Comparison of ENCODE assay signal across 1 cellular context in genomic region chr11:116772443-116773202, GRCh38.
TF ChIP-seq lines count a peak whose summit lies in the region.

A gene with protein sequence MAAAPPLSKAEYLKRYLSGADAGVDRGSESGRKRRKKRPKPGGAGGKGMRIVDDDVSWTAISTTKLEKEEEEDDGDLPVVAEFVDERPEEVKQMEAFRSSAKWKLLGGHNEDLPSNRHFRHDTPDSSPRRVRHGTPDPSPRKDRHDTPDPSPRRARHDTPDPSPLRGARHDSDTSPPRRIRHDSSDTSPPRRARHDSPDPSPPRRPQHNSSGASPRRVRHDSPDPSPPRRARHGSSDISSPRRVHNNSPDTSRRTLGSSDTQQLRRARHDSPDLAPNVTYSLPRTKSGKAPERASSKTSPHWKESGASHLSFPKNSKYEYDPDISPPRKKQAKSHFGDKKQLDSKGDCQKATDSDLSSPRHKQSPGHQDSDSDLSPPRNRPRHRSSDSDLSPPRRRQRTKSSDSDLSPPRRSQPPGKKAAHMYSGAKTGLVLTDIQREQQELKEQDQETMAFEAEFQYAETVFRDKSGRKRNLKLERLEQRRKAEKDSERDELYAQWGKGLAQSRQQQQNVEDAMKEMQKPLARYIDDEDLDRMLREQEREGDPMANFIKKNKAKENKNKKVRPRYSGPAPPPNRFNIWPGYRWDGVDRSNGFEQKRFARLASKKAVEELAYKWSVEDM (minus strand): TSS chr11:116772987. CDS start chr11:116772964, 23 bp downstream.

TF ChIP-seq in HepG2, 621 proteins besides CTCF, POLR2A, EP300 and RAD21 (continued from another document and continues in another):
- TF ChIP-seq ZNF362 (CRISPR knock-in tag; IDR thresholded peaks at IDR 0.05; ENCODE audit: borderline replicate concordance): 0 out of 2 replicates have a peak, but pooled peaks have one; percentile 34
- no peak for TF ChIP-seq SMC3 (IDR thresholded peaks at IDR 0.05; ENCODE audit: low read length)
- TF ChIP-seq THYN1 (CRISPR knock-in tag; IDR thresholded peaks at IDR 0.05; ENCODE audit: borderline replicate concordance, low read depth): no peak
- TF ChIP-seq DMAP1 (CRISPR knock-in tag; IDR thresholded peaks at IDR 0.05): peak; percentile 97
- TF ChIP-seq CBFB (CRISPR knock-in tag; IDR thresholded peaks at IDR 0.05): peak; percentile 86
- peak; percentile 98 for TF ChIP-seq ZNF891 (CRISPR knock-in tag; IDR thresholded peaks at IDR 0.05)
- TF ChIP-seq ZNF256 (CRISPR knock-in tag; conservative IDR thresholded peaks at IDR 0.05): 0 out of 2 replicates have a peak, but pooled peaks have one; percentile 50
- TF ChIP-seq SRSF4 (IDR thresholded peaks at IDR 0.05; ENCODE audit: low read depth, low read length, poor library complexity, severe bottlenecking): peak; percentile 52
- TF ChIP-seq, protein P1, sequence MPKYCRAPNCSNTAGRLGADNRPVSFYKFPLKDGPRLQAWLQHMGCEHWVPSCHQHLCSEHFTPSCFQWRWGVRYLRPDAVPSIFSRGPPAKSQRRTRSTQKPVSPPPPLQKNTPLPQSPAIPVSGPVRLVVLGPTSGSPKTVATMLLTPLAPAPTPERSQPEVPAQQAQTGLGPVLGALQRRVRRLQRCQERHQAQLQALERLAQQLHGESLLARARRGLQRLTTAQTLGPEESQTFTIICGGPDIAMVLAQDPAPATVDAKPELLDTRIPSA (CRISPR knock-in tag; IDR thresholded peaks at IDR 0.05; ENCODE audit: borderline replicate concordance): 0 out of 2 replicates have a peak, but pooled peaks have one; percentile 22
- peak; percentile 87; the same call in 1 of the 2 replicates for TF ChIP-seq ZNF160 (CRISPR knock-in tag; IDR thresholded peaks at IDR 0.05)
- peak; percentile 91; the same call in 1 of the 2 replicates for TF ChIP-seq ZNF414 (CRISPR knock-in tag; IDR thresholded peaks at IDR 0.05)
- TF ChIP-seq ZNF782 (CRISPR knock-in tag; IDR thresholded peaks at IDR 0.05; ENCODE audit: borderline replicate concordance): 0 out of 2 replicates have a peak, but pooled peaks have one; percentile 80
- TF ChIP-seq ZNF879 (CRISPR knock-in tag; IDR thresholded peaks at IDR 0.05): no peak
- TF ChIP-seq ETV6 (CRISPR knock-in tag; conservative IDR thresholded peaks at IDR 0.05): 0 out of 2 replicates have a peak, but pooled peaks have one; percentile 42
- TF ChIP-seq ZNF234 (CRISPR knock-in tag; conservative IDR thresholded peaks at IDR 0.05): 0 out of 2 replicates have a peak, but pooled peaks have one; percentile 27
- peak; percentile 79; the same call in 1 of the 2 replicates for TF ChIP-seq BRCA1 (CRISPR knock-in tag; IDR thresholded peaks at IDR 0.05)
- no peak for TF ChIP-seq SRF (IDR thresholded peaks at IDR 0.05; ENCODE audit: low read depth, low read length)
- TF ChIP-seq PAWR (CRISPR knock-in tag; IDR thresholded peaks at IDR 0.05; ENCODE audit: borderline replicate concordance): 0 out of 2 replicates have a peak, but pooled peaks have one; percentile 27
- TF ChIP-seq, protein P2, sequence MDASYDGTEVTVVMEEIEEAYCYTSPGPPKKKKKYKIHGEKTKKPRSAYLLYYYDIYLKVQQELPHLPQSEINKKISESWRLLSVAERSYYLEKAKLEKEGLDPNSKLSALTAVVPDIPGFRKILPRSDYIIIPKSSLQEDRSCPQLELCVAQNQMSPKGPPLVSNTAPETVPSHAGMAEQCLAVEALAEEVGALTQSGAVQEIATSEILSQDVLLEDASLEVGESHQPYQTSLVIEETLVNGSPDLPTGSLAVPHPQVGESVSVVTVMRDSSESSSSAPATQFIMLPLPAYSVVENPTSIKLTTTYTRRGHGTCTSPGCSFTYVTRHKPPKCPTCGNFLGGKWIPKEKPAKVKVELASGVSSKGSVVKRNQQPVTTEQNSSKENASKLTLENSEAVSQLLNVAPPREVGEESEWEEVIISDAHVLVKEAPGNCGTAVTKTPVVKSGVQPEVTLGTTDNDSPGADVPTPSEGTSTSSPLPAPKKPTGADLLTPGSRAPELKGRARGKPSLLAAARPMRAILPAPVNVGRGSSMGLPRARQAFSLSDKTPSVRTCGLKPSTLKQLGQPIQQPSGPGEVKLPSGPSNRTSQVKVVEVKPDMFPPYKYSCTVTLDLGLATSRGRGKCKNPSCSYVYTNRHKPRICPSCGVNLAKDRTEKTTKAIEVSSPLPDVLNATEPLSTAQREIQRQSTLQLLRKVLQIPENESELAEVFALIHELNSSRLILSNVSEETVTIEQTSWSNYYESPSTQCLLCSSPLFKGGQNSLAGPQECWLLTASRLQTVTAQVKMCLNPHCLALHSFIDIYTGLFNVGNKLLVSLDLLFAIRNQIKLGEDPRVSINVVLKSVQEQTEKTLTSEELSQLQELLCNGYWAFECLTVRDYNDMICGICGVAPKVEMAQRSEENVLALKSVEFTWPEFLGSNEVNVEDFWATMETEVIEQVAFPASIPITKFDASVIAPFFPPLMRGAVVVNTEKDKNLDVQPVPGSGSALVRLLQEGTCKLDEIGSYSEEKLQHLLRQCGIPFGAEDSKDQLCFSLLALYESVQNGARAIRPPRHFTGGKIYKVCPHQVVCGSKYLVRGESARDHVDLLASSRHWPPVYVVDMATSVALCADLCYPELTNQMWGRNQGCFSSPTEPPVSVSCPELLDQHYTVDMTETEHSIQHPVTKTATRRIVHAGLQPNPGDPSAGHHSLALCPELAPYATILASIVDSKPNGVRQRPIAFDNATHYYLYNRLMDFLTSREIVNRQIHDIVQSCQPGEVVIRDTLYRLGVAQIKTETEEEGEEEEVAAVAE (CRISPR knock-in tag; IDR thresholded peaks at IDR 0.05; ENCODE audit: borderline replicate concordance): peak; percentile 76; the same call in 1 of the 2 replicates
- no peak for TF ChIP-seq ZNF275 (CRISPR knock-in tag; IDR thresholded peaks at IDR 0.05; ENCODE audit: borderline replicate concordance)
- peak; percentile 94 for TF ChIP-seq TARDBP (CRISPR knock-in tag; IDR thresholded peaks at IDR 0.05)
- TF ChIP-seq ZNF709 (CRISPR knock-in tag; IDR thresholded peaks at IDR 0.05): no peak; the same call in 1 of the 2 replicates
- no peak for TF ChIP-seq ZNF572 (CRISPR knock-in tag; IDR thresholded peaks at IDR 0.05)
- TF ChIP-seq ZBTB33 (CRISPR knock-in tag; IDR thresholded peaks at IDR 0.05): no peak; the same call in 1 of the 2 replicates
- TF ChIP-seq ATF7-NPFF (CRISPR knock-in tag; IDR thresholded peaks at IDR 0.05; ENCODE audit: low read depth): peak; percentile 81
- peak; percentile 76 for TF ChIP-seq REL (CRISPR knock-in tag; conservative IDR thresholded peaks at IDR 0.05)
- TF ChIP-seq RFX3 (CRISPR knock-in tag; IDR thresholded peaks at IDR 0.05): peak; percentile 58; the same call in 1 of the 2 replicates
- TF ChIP-seq, protein P3, sequence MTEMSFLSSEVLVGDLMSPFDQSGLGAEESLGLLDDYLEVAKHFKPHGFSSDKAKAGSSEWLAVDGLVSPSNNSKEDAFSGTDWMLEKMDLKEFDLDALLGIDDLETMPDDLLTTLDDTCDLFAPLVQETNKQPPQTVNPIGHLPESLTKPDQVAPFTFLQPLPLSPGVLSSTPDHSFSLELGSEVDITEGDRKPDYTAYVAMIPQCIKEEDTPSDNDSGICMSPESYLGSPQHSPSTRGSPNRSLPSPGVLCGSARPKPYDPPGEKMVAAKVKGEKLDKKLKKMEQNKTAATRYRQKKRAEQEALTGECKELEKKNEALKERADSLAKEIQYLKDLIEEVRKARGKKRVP (CRISPR knock-in tag; IDR thresholded peaks at IDR 0.05): no peak
- no peak for TF ChIP-seq GLMP (CRISPR knock-in tag; IDR thresholded peaks at IDR 0.05; ENCODE audit: borderline replicate concordance)
- TF ChIP-seq RXRA (CRISPR knock-in tag; IDR thresholded peaks at IDR 0.05): peak; percentile 73
- TF ChIP-seq, protein P4, sequence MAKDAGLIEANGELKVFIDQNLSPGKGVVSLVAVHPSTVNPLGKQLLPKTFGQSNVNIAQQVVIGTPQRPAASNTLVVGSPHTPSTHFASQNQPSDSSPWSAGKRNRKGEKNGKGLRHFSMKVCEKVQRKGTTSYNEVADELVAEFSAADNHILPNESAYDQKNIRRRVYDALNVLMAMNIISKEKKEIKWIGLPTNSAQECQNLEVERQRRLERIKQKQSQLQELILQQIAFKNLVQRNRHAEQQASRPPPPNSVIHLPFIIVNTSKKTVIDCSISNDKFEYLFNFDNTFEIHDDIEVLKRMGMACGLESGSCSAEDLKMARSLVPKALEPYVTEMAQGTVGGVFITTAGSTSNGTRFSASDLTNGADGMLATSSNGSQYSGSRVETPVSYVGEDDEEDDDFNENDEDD (CRISPR knock-in tag; IDR thresholded peaks at IDR 0.05; ENCODE audit: borderline replicate concordance): peak; percentile 86; the same call in 1 of the 2 replicates
- no peak for TF ChIP-seq TCF12 (IDR thresholded peaks at IDR 0.05)
- peak; percentile 51; the same call in 1 of the 2 replicates for TF ChIP-seq TCF12 (CRISPR knock-in tag; IDR thresholded peaks at IDR 0.05)
- peak; percentile 76; the same call in 1 of the 2 replicates for TF ChIP-seq SMAD3 (CRISPR knock-in tag; IDR thresholded peaks at IDR 0.05)
- TF ChIP-seq ZSCAN21 (CRISPR knock-in tag; IDR thresholded peaks at IDR 0.05; ENCODE audit: borderline replicate concordance): peak; percentile 94
- TF ChIP-seq FOXC1 (CRISPR knock-in tag; IDR thresholded peaks at IDR 0.05; ENCODE audit: borderline replicate concordance): peak; percentile 87
- TF ChIP-seq, protein P5, sequence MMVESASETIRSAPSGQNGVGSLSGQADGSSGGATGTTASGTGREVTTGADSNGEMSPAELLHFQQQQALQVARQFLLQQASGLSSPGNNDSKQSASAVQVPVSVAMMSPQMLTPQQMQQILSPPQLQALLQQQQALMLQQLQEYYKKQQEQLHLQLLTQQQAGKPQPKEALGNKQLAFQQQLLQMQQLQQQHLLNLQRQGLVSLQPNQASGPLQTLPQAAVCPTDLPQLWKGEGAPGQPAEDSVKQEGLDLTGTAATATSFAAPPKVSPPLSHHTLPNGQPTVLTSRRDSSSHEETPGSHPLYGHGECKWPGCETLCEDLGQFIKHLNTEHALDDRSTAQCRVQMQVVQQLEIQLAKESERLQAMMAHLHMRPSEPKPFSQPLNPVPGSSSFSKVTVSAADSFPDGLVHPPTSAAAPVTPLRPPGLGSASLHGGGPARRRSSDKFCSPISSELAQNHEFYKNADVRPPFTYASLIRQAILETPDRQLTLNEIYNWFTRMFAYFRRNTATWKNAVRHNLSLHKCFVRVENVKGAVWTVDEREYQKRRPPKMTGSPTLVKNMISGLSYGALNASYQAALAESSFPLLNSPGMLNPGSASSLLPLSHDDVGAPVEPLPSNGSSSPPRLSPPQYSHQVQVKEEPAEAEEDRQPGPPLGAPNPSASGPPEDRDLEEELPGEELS (CRISPR knock-in tag; IDR thresholded peaks at IDR 0.05): peak; percentile 44; the same call in 1 of the 2 replicates
